ENCODE assay signal across 11 cellular contexts in the genomic region with DNA sequence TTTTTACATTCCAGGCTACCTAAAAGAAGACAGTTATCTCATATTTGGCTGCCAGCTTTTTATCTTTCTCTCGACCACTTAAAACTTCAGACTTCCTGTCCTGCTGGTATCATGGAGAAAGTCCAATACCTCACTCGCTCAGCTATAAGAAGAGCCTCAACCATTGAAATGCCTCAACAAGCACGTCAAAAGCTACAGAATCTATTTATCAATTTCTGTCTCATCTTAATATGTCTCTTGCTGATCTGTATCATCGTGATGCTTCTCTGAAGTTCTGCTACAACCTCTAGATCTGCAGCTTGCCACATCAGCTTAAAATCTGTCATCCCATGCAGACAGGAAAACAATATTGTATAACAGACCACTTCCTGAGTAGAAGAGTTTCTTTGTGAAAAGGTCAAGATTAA. TPM values are rescaled to one million over a fixed set of nuclear protein-coding genes. Genes with fewer than 3 reads are reported as not detected.
DNase-seq lines count a peak whose midpoint lies in the region; ATAC-seq, FAIRE-seq and TF ChIP-seq lines count a peak whose summit lies in the region.
"Had no signal": no experiment of that assay in that cellular context is flagged by ENCODE, and none has a peak within 500 bp of the region (broad histone marks: within the 10 kb centered on the region; RNA-seq: fewer than 3 reads in every experiment).

No MANE protein-coding gene starts in this region.

- peak overlapping the region; percentile 82 to 90 (median 88) for H3K4me3 Mint-ChIP-seq in immature natural killer cell

- H3F3A ChIP-seq in SK-N-SH (replicated peaks; ENCODE audit: insufficient read depth), result peaks cover 9% of the 10 kb centered on the region

- CTCF ChIA-PET in SK-N-SH (lab: Yijun Ruan, JAX), result interaction anchor here (0.8 to 1.5 kb wide), 4 partner anchors 10 to 275 kb away, joined by 3 to 8 read pairs (median 4); no protein-coding TSS in a partner anchor

- peaks cover 0 to 14% of the 10 kb centered on the region in 2 experiments for H3K4me1 ChIP-seq in SK-N-SH (ENCODE audit: control insufficient read depth in 1 of 2, insufficient read depth in 2 of 2, low read depth in 1 of 2, low read length in 1 of 2)

- peak; percentile 36 for FAIRE-seq in GM12892 (lab: Jason Lieb, UNC)

- H3K9me2 ChIP-seq in SK-N-SH, result no peaks in the 10 kb centered on the region

- peak overlapping the region; percentile 42 to 51; a peak in 2 of 4 replicates for H3K27ac ChIP-seq in SK-N-SH (ENCODE audit: low read depth in 2 of 2, low read length in 1 of 2)
- H3K27ac ChIP-seq: dorsolateral prefrontal cortex had no signal

- POLR2A ChIA-PET in SK-N-SH (lab: Yijun Ruan, JAX), result no interaction called here

- H3K36me3 Mint-ChIP-seq in immature natural killer cell, result peaks cover 4 to 13% (median 7%) of the 10 kb centered on the region in 3 donors

- H2AFZ ChIP-seq in SK-N-SH (ENCODE audit: low read depth), result 0 out of 2 replicates have a peak overlapping the region, but pooled peaks have one; percentile 14

- H3K27me3 Mint-ChIP-seq in immature natural killer cell (ENCODE audit: low read depth in 3 of 3), result peaks cover 6 to 11% (median 7%) of the 10 kb centered on the region in 3 donors

- ATAC-seq in GM21737 (IDR thresholded peaks at IDR 0.05; ENCODE audit: unreplicated experiment) (peak; percentile 75), HG03280 (IDR thresholded peaks at IDR 0.05; ENCODE audit: unreplicated experiment) (no peak)

- no peaks in the 10 kb centered on the region for H3K9me3 ChIP-seq in SK-N-SH

- peaks cover 0 to 4% of the 10 kb centered on the region in 2 experiments for H3K36me3 ChIP-seq in SK-N-SH (replicated peaks in 1 of 2; ENCODE audit: control insufficient read depth in 1 of 2, insufficient read depth in 2 of 2, low read length in 1 of 2)

- H3K27me3 ChIP-seq in SK-N-SH (ENCODE audit: insufficient read depth), result no peaks in the 10 kb centered on the region
- H3K27me3 ChIP-seq: dorsolateral prefrontal cortex had no signal

- H3K4me2 ChIP-seq in SK-N-SH, result no peak overlapping the region; the same call in 1 of the 2 replicates

- no peaks in the 10 kb centered on the region for H3K9me3 Mint-ChIP-seq in immature natural killer cell

- peak overlapping the region; percentile 91 to 98 (median 96) for H3K27ac Mint-ChIP-seq in immature natural killer cell

- no peaks in the 10 kb centered on the region for H4K20me1 ChIP-seq in SK-N-SH (ENCODE audit: insufficient read depth)

- no peak for TF ChIP-seq EP300 in SK-N-SH (IDR thresholded peaks at IDR 0.05; ENCODE audit: borderline replicate concordance in 1 of 2, low read depth in 1 of 2, low read length in 1 of 2)

- no peak for TF ChIP-seq POLR2A in GM12892 (IDR thresholded peaks at IDR 0.05; ENCODE audit: low read depth, low read length)

- 28% methylated on average over 4 of the region's 4 CpGs for WGBS in SK-N-SH (ENCODE audit: low lambda C conversion rate)

- H3K79me2 ChIP-seq in SK-N-SH (ENCODE audit: insufficient read depth), result peaks cover 5% of the 10 kb centered on the region; the same call in 1 of the 2 replicates

- DNase-seq in GM12892 (ENCODE audit: insufficient read length), result no peak
- no peak for DNase-seq in SK-N-SH
- DNase-seq in immature natural killer cell, result peak; percentile 34 to 54 (median 52)
- no peak for DNase-seq in epidermal melanocyte (ENCODE audit: insufficient read length, low spot score)
- DNase-seq in NCI-H345 treated with DMSO at 0.1 percent for 48 hours (lab: John Stamatoyannopoulos, UW; ENCODE audit: unreplicated experiment), result no peak
- DNase-seq in glomerular visceral epithelial cell (ENCODE audit: extremely low spot score), result no peak
- DNase-seq: dorsolateral prefrontal cortex, IMR-90, midbrain had no signal

- peaks cover 26 to 30% of the 10 kb centered on the region in 2 donors for H3K4me1 Mint-ChIP-seq in immature natural killer cell

- no peak for TF ChIP-seq CTCF in SK-N-SH (IDR thresholded peaks at IDR 0.05)

- no peak for TF ChIP-seq RAD21 in SK-N-SH (IDR thresholded peaks at IDR 0.05; ENCODE audit: low read length)

- H3K4me3 ChIP-seq in SK-N-SH (ENCODE audit: low read depth in 2 of 2, low read length in 1 of 2), result no peak overlapping the region
- H3K4me3 ChIP-seq: dorsolateral prefrontal cortex had no signal

- no peak overlapping the region for H3K9ac ChIP-seq in SK-N-SH

TF ChIP-seq in SK-N-SH, 30 proteins besides CTCF, POLR2A, EP300 and RAD21:
- TF ChIP-seq, protein P1, sequence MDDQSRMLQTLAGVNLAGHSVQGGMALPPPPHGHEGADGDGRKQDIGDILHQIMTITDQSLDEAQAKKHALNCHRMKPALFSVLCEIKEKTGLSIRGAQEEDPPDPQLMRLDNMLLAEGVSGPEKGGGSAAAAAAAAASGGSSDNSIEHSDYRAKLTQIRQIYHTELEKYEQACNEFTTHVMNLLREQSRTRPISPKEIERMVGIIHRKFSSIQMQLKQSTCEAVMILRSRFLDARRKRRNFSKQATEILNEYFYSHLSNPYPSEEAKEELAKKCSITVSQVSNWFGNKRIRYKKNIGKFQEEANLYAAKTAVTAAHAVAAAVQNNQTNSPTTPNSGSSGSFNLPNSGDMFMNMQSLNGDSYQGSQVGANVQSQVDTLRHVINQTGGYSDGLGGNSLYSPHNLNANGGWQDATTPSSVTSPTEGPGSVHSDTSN (IDR thresholded peaks at IDR 0.05), result peak; percentile 51; the same call in 1 of the 2 replicates
- 0 out of 2 replicates have a peak, but pooled peaks have one; percentile 11 for TF ChIP-seq JUND (IDR thresholded peaks at IDR 0.05)
- peak; percentile 23; the same call in 1 of the 2 replicates for TF ChIP-seq NFIC (IDR thresholded peaks at IDR 0.05; ENCODE audit: borderline replicate concordance)
- no peak for TF ChIP-seq GATA2 (CRISPR knock-in tag; IDR thresholded peaks at IDR 0.05)
- peak; percentile 26; the same call in 1 of the 2 replicates for TF ChIP-seq TCF12 (IDR thresholded peaks at IDR 0.05)
- no peak for TF ChIP-seq SIN3A (IDR thresholded peaks at IDR 0.05; ENCODE audit: borderline replicate concordance, low read depth, low read length)
- no peak for TF ChIP-seq ELF1 (IDR thresholded peaks at IDR 0.05)

RNA-seq across cellular contexts. Expression of a gene that starts 10.7 kb away (rescaled TPM):
- 0.49 TPM for polyA plus RNA-seq in GM12892 (2012; ENCODE audit: missing spikeins)
- 0.05 TPM in 1 of 2 replicates, not detected in the other for polyA plus RNA-seq in SK-N-SH (2012; rRNA removed)
- 0.03 TPM in 2 replicates for polyA plus RNA-seq in SK-N-SH (2012; cell fraction: cytosol; rRNA removed)
- polyA plus RNA-seq in SK-N-SH (2012; cell fraction: nucleus; rRNA removed), result not detected in 2 replicates
- under 1 TPM in 1 of 3 donors, not detected in 2; 0.15 TPM for polyA plus RNA-seq in immature natural killer cell
- polyA plus RNA-seq: IMR-90 had no signal

Comparison
In these comparisons a context has a peak if more than half of its experiments do, and no peak if none do; other contexts are left out.
1. DNase-seq: peak in immature natural killer cell (3 of 3); none in GM12892 (single experiment), SK-N-SH (single experiment), epidermal melanocyte (single experiment), NCI-H345 treated with DMSO at 0.1 percent for 48 hours (single experiment) and glomerular visceral epithelial cell (single experiment).